ENCODE assay signal across 1 cellular context in the genomic region with DNA sequence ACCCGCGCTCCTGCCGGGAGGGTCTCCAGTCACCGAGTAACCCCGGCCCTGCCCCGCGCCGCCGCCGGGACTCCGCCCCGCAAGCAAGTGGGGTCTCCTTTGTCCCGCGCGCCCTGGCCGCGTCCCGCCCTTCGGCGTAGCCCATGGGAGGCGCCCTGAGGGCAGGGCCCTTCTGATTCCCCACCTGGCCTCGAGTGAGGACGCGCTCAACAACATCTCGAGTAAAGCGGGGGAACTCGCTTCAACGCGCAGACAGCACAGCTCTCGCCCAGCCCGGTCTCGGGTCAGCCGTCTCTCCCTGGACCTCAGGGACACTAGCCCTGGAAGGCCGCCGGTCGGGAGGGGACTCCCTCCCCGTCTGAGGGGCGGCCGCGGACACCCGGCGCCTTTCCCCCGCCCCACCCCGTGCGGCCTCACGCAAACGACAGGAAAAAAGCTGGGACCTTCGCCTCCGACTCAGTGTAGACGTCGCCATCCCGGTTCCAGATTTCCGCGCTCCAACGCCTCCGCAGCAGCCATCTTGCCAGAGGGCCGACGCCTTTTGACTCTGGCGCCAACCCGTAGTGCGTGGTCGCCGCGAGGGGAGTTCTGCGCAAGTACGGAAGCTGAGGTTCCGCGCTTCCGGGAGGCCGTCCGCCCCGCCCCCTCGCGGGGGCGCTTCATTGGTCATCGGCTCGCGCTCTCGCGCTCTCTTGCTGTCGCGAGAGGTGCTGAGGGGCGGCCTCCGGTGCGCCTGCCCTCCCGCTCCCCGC.
TF ChIP-seq lines count a peak whose summit lies in the region.

No MANE protein-coding gene starts in this region.

TF ChIP-seq in HepG2, 621 proteins besides CTCF, POLR2A, EP300 and RAD21 (continued from another document and continues in another):
- TF ChIP-seq, protein P1, sequence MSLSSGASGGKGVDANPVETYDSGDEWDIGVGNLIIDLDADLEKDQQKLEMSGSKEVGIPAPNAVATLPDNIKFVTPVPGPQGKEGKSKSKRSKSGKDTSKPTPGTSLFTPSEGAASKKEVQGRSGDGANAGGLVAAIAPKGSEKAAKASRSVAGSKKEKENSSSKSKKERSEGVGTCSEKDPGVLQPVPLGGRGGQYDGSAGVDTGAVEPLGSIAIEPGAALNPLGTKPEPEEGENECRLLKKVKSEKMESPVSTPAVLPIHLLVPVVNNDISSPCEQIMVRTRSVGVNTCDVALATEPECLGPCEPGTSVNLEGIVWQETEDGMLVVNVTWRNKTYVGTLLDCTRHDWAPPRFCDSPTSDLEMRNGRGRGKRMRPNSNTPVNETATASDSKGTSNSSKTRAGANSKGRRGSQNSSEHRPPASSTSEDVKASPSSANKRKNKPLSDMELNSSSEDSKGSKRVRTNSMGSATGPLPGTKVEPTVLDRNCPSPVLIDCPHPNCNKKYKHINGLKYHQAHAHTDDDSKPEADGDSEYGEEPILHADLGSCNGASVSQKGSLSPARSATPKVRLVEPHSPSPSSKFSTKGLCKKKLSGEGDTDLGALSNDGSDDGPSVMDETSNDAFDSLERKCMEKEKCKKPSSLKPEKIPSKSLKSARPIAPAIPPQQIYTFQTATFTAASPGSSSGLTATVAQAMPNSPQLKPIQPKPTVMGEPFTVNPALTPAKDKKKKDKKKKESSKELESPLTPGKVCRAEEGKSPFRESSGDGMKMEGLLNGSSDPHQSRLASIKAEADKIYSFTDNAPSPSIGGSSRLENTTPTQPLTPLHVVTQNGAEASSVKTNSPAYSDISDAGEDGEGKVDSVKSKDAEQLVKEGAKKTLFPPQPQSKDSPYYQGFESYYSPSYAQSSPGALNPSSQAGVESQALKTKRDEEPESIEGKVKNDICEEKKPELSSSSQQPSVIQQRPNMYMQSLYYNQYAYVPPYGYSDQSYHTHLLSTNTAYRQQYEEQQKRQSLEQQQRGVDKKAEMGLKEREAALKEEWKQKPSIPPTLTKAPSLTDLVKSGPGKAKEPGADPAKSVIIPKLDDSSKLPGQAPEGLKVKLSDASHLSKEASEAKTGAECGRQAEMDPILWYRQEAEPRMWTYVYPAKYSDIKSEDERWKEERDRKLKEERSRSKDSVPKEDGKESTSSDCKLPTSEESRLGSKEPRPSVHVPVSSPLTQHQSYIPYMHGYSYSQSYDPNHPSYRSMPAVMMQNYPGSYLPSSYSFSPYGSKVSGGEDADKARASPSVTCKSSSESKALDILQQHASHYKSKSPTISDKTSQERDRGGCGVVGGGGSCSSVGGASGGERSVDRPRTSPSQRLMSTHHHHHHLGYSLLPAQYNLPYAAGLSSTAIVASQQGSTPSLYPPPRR (CRISPR knock-in tag; IDR thresholded peaks at IDR 0.05; ENCODE audit: borderline replicate concordance), result peak; percentile 88
- TF ChIP-seq CC2D1A (CRISPR knock-in tag; IDR thresholded peaks at IDR 0.05) (no peak; the same call in 1 of the 2 replicates), HOXA5 (CRISPR knock-in tag; IDR thresholded peaks at IDR 0.05) (peak; percentile 98), ZNF451 (CRISPR knock-in tag; IDR thresholded peaks at IDR 0.05) (peak; percentile 96; the same call in 1 of the 2 replicates), HOXA3 (CRISPR knock-in tag; IDR thresholded peaks at IDR 0.05) (peak; percentile 97), NFE2L1 (CRISPR knock-in tag; IDR thresholded peaks at IDR 0.05; ENCODE audit: borderline replicate concordance) (no peak), NFYB (CRISPR knock-in tag; IDR thresholded peaks at IDR 0.05) (peak; percentile 91), HOXD1 (CRISPR knock-in tag; IDR thresholded peaks at IDR 0.05) (peak; percentile 94), NFE2 (CRISPR knock-in tag; IDR thresholded peaks at IDR 0.05) (no peak), ELF3 (CRISPR knock-in tag; IDR thresholded peaks at IDR 0.05) (peak; percentile 94), ZNF672 (CRISPR knock-in tag; IDR thresholded peaks at IDR 0.05) (0 out of 2 replicates have a peak, but pooled peaks have one; percentile 62), ZNF841 (CRISPR knock-in tag; IDR thresholded peaks at IDR 0.05; ENCODE audit: borderline replicate concordance) (peak; percentile 76; the same call in 1 of the 2 replicates), CBX2 (IDR thresholded peaks at IDR 0.05; ENCODE audit: low read depth, low read length) (no peak), CBX2 (CRISPR knock-in tag; IDR thresholded peaks at IDR 0.05; ENCODE audit: low read depth) (no peak; the same call in 1 of the 2 replicates), ZNF260 (CRISPR knock-in tag; IDR thresholded peaks at IDR 0.05; ENCODE audit: borderline replicate concordance, low read depth) (peak; percentile 62; the same call in 1 of the 2 replicates), PRPF4 (IDR thresholded peaks at IDR 0.05; ENCODE audit: low read depth, low read length, poor library complexity, severe bottlenecking) (no peak), MAFF (IDR thresholded peaks at IDR 0.05; ENCODE audit: low read depth, low read length) (no peak), YEATS2 (CRISPR knock-in tag; IDR thresholded peaks at IDR 0.05; ENCODE audit: borderline replicate concordance) (peak; percentile 98), FOXJ3 (CRISPR knock-in tag; IDR thresholded peaks at IDR 0.05; ENCODE audit: borderline replicate concordance) (peak; percentile 80), ZNF605 (CRISPR knock-in tag; IDR thresholded peaks at IDR 0.05) (peak; percentile 96), ZNF274 (CRISPR knock-in tag; IDR thresholded peaks at IDR 0.05) (peak; percentile 92; the same call in 1 of the 2 replicates), NRL (CRISPR knock-in tag; IDR thresholded peaks at IDR 0.05; ENCODE audit: borderline replicate concordance) (peak; percentile 99), FOXK1 (CRISPR knock-in tag; IDR thresholded peaks at IDR 0.05; ENCODE audit: borderline replicate concordance, low read depth) (peak; percentile 95), ZNF337 (CRISPR knock-in tag; IDR thresholded peaks at IDR 0.05; ENCODE audit: borderline replicate concordance, low read depth) (no peak; the same call in 1 of the 2 replicates), NFATC3 (CRISPR knock-in tag; IDR thresholded peaks at IDR 0.05) (peak; percentile 25; the same call in 1 of the 2 replicates)
- TF ChIP-seq, protein P2, sequence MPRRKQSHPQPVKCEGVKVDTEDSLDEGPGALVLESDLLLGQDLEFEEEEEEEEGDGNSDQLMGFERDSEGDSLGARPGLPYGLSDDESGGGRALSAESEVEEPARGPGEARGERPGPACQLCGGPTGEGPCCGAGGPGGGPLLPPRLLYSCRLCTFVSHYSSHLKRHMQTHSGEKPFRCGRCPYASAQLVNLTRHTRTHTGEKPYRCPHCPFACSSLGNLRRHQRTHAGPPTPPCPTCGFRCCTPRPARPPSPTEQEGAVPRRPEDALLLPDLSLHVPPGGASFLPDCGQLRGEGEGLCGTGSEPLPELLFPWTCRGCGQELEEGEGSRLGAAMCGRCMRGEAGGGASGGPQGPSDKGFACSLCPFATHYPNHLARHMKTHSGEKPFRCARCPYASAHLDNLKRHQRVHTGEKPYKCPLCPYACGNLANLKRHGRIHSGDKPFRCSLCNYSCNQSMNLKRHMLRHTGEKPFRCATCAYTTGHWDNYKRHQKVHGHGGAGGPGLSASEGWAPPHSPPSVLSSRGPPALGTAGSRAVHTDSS (CRISPR knock-in tag; conservative IDR thresholded peaks at IDR 0.05), result peak; percentile 89
- TF ChIP-seq, protein P3, sequence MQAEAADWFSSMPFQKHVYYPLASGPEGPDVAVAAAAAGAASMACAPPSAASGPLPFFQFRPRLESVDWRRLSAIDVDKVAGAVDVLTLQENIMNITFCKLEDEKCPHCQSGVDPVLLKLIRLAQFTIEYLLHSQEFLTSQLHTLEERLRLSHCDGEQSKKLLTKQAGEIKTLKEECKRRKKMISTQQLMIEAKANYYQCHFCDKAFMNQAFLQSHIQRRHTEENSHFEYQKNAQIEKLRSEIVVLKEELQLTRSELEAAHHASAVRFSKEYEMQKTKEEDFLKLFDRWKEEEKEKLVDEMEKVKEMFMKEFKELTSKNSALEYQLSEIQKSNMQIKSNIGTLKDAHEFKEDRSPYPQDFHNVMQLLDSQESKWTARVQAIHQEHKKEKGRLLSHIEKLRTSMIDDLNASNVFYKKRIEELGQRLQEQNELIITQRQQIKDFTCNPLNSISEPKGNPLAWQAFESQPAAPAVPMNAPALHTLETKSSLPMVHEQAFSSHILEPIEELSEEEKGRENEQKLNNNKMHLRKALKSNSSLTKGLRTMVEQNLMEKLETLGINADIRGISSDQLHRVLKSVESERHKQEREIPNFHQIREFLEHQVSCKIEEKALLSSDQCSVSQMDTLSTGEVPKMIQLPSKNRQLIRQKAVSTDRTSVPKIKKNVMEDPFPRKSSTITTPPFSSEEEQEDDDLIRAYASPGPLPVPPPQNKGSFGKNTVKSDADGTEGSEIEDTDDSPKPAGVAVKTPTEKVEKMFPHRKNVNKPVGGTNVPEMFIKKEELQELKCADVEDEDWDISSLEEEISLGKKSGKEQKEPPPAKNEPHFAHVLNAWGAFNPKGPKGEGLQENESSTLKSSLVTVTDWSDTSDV (CRISPR knock-in tag; IDR thresholded peaks at IDR 0.05), result peak; percentile 99; the same call in 1 of the 2 replicates
- TF ChIP-seq, protein P4, sequence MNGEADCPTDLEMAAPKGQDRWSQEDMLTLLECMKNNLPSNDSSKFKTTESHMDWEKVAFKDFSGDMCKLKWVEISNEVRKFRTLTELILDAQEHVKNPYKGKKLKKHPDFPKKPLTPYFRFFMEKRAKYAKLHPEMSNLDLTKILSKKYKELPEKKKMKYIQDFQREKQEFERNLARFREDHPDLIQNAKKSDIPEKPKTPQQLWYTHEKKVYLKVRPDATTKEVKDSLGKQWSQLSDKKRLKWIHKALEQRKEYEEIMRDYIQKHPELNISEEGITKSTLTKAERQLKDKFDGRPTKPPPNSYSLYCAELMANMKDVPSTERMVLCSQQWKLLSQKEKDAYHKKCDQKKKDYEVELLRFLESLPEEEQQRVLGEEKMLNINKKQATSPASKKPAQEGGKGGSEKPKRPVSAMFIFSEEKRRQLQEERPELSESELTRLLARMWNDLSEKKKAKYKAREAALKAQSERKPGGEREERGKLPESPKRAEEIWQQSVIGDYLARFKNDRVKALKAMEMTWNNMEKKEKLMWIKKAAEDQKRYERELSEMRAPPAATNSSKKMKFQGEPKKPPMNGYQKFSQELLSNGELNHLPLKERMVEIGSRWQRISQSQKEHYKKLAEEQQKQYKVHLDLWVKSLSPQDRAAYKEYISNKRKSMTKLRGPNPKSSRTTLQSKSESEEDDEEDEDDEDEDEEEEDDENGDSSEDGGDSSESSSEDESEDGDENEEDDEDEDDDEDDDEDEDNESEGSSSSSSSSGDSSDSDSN (CRISPR knock-in tag; IDR thresholded peaks at IDR 0.05), result peak; percentile 95
- TF ChIP-seq, protein P5, sequence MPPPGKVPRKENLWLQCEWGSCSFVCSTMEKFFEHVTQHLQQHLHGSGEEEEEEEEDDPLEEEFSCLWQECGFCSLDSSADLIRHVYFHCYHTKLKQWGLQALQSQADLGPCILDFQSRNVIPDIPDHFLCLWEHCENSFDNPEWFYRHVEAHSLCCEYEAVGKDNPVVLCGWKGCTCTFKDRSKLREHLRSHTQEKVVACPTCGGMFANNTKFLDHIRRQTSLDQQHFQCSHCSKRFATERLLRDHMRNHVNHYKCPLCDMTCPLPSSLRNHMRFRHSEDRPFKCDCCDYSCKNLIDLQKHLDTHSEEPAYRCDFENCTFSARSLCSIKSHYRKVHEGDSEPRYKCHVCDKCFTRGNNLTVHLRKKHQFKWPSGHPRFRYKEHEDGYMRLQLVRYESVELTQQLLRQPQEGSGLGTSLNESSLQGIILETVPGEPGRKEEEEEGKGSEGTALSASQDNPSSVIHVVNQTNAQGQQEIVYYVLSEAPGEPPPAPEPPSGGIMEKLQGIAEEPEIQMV (CRISPR knock-in tag; IDR thresholded peaks at IDR 0.05; ENCODE audit: low read depth), result peak; percentile 95
- TF ChIP-seq, protein P6, sequence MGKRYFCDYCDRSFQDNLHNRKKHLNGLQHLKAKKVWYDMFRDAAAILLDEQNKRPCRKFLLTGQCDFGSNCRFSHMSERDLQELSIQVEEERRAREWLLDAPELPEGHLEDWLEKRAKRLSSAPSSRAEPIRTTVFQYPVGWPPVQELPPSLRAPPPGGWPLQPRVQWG (CRISPR knock-in tag; IDR thresholded peaks at IDR 0.05; ENCODE audit: borderline replicate concordance, low read depth), result no peak
- TF ChIP-seq, protein P7, sequence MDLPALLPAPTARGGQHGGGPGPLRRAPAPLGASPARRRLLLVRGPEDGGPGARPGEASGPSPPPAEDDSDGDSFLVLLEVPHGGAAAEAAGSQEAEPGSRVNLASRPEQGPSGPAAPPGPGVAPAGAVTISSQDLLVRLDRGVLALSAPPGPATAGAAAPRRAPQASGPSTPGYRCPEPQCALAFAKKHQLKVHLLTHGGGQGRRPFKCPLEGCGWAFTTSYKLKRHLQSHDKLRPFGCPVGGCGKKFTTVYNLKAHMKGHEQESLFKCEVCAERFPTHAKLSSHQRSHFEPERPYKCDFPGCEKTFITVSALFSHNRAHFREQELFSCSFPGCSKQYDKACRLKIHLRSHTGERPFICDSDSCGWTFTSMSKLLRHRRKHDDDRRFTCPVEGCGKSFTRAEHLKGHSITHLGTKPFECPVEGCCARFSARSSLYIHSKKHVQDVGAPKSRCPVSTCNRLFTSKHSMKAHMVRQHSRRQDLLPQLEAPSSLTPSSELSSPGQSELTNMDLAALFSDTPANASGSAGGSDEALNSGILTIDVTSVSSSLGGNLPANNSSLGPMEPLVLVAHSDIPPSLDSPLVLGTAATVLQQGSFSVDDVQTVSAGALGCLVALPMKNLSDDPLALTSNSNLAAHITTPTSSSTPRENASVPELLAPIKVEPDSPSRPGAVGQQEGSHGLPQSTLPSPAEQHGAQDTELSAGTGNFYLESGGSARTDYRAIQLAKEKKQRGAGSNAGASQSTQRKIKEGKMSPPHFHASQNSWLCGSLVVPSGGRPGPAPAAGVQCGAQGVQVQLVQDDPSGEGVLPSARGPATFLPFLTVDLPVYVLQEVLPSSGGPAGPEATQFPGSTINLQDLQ (CRISPR knock-in tag; IDR thresholded peaks at IDR 0.05), result peak; percentile 77; the same call in 1 of the 2 replicates
- TF ChIP-seq, protein P8, sequence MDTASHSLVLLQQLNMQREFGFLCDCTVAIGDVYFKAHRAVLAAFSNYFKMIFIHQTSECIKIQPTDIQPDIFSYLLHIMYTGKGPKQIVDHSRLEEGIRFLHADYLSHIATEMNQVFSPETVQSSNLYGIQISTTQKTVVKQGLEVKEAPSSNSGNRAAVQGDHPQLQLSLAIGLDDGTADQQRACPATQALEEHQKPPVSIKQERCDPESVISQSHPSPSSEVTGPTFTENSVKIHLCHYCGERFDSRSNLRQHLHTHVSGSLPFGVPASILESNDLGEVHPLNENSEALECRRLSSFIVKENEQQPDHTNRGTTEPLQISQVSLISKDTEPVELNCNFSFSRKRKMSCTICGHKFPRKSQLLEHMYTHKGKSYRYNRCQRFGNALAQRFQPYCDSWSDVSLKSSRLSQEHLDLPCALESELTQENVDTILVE (CRISPR knock-in tag; IDR thresholded peaks at IDR 0.05), result peak; percentile 98
